ENCODE assay signal across 2 cellular contexts in genomic region chr12:92226036-92226661, GRCh38.
TF ChIP-seq lines count a peak whose summit lies in the region.

No MANE protein-coding gene starts in this region.

TF ChIP-seq in liver, 16 proteins besides CTCF, POLR2A, EP300 and RAD21 (continued from another document):
- TF ChIP-seq GABPA (IDR thresholded peaks at IDR 0.05 in 1 of 2, conservative IDR thresholded peaks at IDR 0.05 in 1 of 2) (no peak), MAX (IDR thresholded peaks at IDR 0.05) (no peak), TAF1 (conservative IDR thresholded peaks at IDR 0.05) (no peak), REST (IDR thresholded peaks at IDR 0.05) (no peak), ATF3 (IDR thresholded peaks at IDR 0.05) (no peak), JUND (IDR thresholded peaks at IDR 0.05) (no peak), RXRA (IDR thresholded peaks at IDR 0.05) (peak; percentile 35 to 41), YY1 (IDR thresholded peaks at IDR 0.05) (no peak), FOXA1 (IDR thresholded peaks at IDR 0.05) (no peak), SP1 (IDR thresholded peaks at IDR 0.05) (peak; percentile 46), HNF4G (IDR thresholded peaks at IDR 0.05) (no peak), EGR1 (IDR thresholded peaks at IDR 0.05; ENCODE audit: low read depth in 2 of 2) (no peak), ZBTB33 (IDR thresholded peaks at IDR 0.05) (no peak), NR2F2 (IDR thresholded peaks at IDR 0.05) (peak; percentile 23), HNF4A (conservative IDR thresholded peaks at IDR 0.05) (peak; percentile 51 to 61)

TF ChIP-seq in HepG2, 621 proteins besides CTCF, POLR2A, EP300 and RAD21:
- TF ChIP-seq BCL3 (CRISPR knock-in tag; IDR thresholded peaks at IDR 0.05) (no peak), YEATS4 (CRISPR knock-in tag; IDR thresholded peaks at IDR 0.05; ENCODE audit: borderline replicate concordance) (no peak), ATAD3A (CRISPR knock-in tag; IDR thresholded peaks at IDR 0.05) (no peak), ZBTB40 (IDR thresholded peaks at IDR 0.05) (no peak), ZBTB40 (CRISPR knock-in tag; IDR thresholded peaks at IDR 0.05) (no peak), MBD4 (IDR thresholded peaks at IDR 0.05; ENCODE audit: borderline replicate concordance, low read length) (no peak), ZFX (CRISPR knock-in tag; IDR thresholded peaks at IDR 0.05; ENCODE audit: low read depth) (no peak), MIER2 (CRISPR knock-in tag; IDR thresholded peaks at IDR 0.05) (no peak), JDP2 (CRISPR knock-in tag; IDR thresholded peaks at IDR 0.05; ENCODE audit: borderline replicate concordance) (no peak), IRF1 (CRISPR knock-in tag; IDR thresholded peaks at IDR 0.05; ENCODE audit: low read depth) (no peak), ZNF280D (CRISPR knock-in tag; IDR thresholded peaks at IDR 0.05) (no peak), ZNF660 (CRISPR knock-in tag; IDR thresholded peaks at IDR 0.05; ENCODE audit: borderline replicate concordance, low read depth) (no peak), POGK (CRISPR knock-in tag; conservative IDR thresholded peaks at IDR 0.05) (no peak), ONECUT2 (CRISPR knock-in tag; IDR thresholded peaks at IDR 0.05) (no peak), ZBTB43 (CRISPR knock-in tag; conservative IDR thresholded peaks at IDR 0.05) (no peak), ELF3 (CRISPR knock-in tag; IDR thresholded peaks at IDR 0.05) (no peak), ZBTB37 (CRISPR knock-in tag; IDR thresholded peaks at IDR 0.05) (no peak), MAZ (IDR thresholded peaks at IDR 0.05; ENCODE audit: borderline replicate concordance, low read depth, low read length) (no peak), MAZ (CRISPR knock-in tag; IDR thresholded peaks at IDR 0.05; ENCODE audit: low read depth) (no peak), PHF21A (CRISPR knock-in tag; IDR thresholded peaks at IDR 0.05) (no peak), ZNF205 (CRISPR knock-in tag; IDR thresholded peaks at IDR 0.05) (no peak)
